In the genomic region with DNA sequence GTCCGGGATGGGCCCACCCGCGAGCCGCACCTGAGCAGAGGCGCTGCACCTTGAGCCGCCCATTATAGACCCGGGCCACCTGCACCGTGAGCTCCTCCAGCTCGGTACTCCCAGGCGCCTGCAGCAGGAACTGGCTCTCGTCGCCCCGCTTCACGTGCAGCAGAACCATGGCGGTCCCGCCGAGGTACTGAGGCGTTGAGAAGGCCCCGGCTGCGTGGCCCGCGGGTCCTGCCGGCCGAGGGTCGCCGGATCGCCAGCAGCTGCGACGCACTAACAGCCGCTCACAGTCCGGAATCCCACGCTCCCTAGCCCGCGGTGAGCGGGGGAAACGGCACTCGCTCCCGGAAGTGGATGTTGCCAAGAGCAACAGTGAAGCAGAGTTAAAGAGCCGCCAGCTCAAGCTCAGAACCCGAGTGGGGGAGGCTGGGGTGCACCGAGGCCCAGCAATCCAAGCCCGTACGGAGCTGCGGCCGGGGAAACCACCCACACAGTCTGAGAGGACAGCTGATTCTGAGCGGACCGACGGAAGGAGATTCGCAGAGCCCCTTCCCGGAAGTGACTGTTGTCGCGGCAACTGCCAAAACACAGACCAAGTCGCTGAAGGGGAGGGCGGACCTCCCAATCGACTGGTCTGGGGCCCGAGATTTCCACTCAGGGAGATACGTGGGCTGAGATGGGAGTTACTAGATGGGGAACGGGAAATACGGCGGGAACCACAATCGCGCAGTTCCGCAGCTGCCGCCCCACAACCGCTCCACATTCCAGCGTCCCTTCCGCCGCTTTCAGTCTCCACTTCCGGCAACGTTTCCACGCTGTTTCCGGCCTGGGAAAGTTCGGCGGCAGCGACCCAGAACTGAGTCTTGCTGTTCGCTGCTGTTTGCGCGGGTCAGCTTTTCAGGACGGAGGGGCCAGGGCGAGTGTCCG, we compare ENCODE assay signal across 7 cellular contexts. TPM values are rescaled to one million over a fixed set of nuclear protein-coding genes. Genes with fewer than 3 reads are reported as not detected.
DNase-seq lines count a peak whose midpoint lies in the region; ATAC-seq and TF ChIP-seq lines count a peak whose summit lies in the region.

A gene with protein sequence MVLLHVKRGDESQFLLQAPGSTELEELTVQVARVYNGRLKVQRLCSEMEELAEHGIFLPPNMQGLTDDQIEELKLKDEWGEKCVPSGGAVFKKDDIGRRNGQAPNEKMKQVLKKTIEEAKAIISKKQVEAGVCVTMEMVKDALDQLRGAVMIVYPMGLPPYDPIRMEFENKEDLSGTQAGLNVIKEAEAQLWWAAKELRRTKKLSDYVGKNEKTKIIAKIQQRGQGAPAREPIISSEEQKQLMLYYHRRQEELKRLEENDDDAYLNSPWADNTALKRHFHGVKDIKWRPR (minus strand): TSS at position 303 of the 924 bp plus-strand sequence. CDS start 134 bp downstream, at position 169.

- TF ChIP-seq CTCF in astrocyte of the cerebellum (IDR thresholded peaks at IDR 0.05; ENCODE audit: low read depth, low read length, missing control alignments), result no peak

- ATAC-seq in GM18502 (IDR thresholded peaks at IDR 0.05; ENCODE audit: poor library complexity, unreplicated experiment), result peak; percentile 96
- peak; percentile 96 for ATAC-seq in HG02943 (IDR thresholded peaks at IDR 0.05; ENCODE audit: low read depth, unreplicated experiment)

- peak within 1 kb of the TSS; percentile 95 for H3K4me3 ChIP-seq in astrocyte of the cerebellum (ENCODE audit: low read depth, low read length)

- DNase-seq in NCI-H2029 (lab: John Stamatoyannopoulos, UW) (peak; percentile 80), T-helper 22 cell (ENCODE audit: low read depth) (peak; percentile 89), astrocyte of the cerebellum (ENCODE audit: low read depth) (peak; percentile 83), hepatic stellate cell (ENCODE audit: low spot score) (peak; percentile 88), renal cortical epithelial cell (ENCODE audit: low read depth) (peak; percentile 91)

- in situ Hi-C loops in astrocyte of the cerebellum (cut with HindIII; ENCODE audit: low sequenced_read_pairs), result no loop called here

RNA-seq across cellular contexts. Expression of the gene that starts here (rescaled TPM):
- 32.0 and 36.1 TPM in 2 replicates for total RNA-seq in renal cortical epithelial cell

Comparison
In these comparisons a context has a peak if more than half of its experiments do, and no peak if none do; other contexts are left out.
1. Peak in every context shown above with its lines: DNase-seq, ATAC-seq and H3K4me3 ChIP-seq.